Comparison of ENCODE assay signal across 16 cellular contexts in the genomic region with DNA sequence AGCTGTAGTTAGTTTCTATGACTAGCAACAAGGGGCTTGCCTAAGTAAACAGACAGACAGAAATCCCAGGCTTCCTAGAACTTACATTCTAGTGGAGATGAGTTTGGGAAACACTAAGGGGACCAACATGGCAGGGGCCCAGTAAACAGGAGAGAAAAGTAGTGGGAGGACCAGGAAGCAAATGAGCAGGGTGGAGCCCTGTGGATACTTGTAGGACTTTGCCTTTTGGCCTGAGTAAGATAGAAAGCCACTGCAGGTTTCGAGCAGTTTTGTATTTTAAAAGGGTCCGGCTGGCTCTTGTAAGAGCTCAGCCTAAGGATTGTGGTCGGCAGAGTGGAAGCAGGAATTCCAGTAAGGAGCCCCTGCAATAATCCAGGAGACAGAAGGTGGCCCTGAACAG.
"Had no signal": no experiment of that assay in that cellular context is flagged by ENCODE, and none has a peak within 500 bp of the region (broad histone marks: within the 10 kb centered on the region; RNA-seq: fewer than 3 reads in every experiment).

No MANE protein-coding gene starts in this region.

- H3K27me3 ChIP-seq: brain microvascular endothelial cell, gastroesophageal sphincter, right atrium auricular region had no signal

- H3K36me3 Mint-ChIP-seq: WTC11 had no signal

- H3K9me3 Mint-ChIP-seq: activated T-cell treated with anti-CD3 and anti-CD28 coated beads, Interleukin-2, amount 50 U/mL, for 4 hours; dendritic cell treated with granulocyte-macrophage colony-stimulating factor and Interleukin-4, amounts not matched to agents 40 ng/mL and 50 ng/mL, for 4 days; effector memory CD8-positive, alpha-beta T cell; stimulated activated effector memory CD8-positive, alpha-beta T cell treated with anti-CD3 and anti-CD28 coated beads, Interleukin-12 subunit alpha, Interleukin-12 subunit beta, amount 100 ng/mL, for 72 hours had no signal

- H3K9me3 ChIP-seq: gastroesophageal sphincter, right atrium auricular region, transverse colon had no signal

- H3K4me2 ChIP-seq: smooth muscle cell had no signal

- H3K27me3 Mint-ChIP-seq: dendritic cell treated with granulocyte-macrophage colony-stimulating factor and Interleukin-4, amounts not matched to agents 40 ng/mL and 50 ng/mL, for 4 days; effector memory CD8-positive, alpha-beta T cell had no signal

- H3K4me3 ChIP-seq: gastroesophageal sphincter, right atrium auricular region, smooth muscle cell, transverse colon had no signal

- H3K27ac Mint-ChIP-seq: dendritic cell treated with granulocyte-macrophage colony-stimulating factor and Interleukin-4, amounts not matched to agents 40 ng/mL and 50 ng/mL, for 4 days; stimulated activated effector memory CD8-positive, alpha-beta T cell treated with anti-CD3 and anti-CD28 coated beads, Interleukin-12 subunit alpha, Interleukin-12 subunit beta, amount 100 ng/mL, for 72 hours; WTC11 had no signal

- ATAC-seq: activated T-cell treated with anti-CD3 and anti-CD28 coated beads, Interleukin-2, amount 50 U/mL, for 4 hours; effector memory CD8-positive, alpha-beta T cell; gastroesophageal sphincter; stimulated activated effector memory CD8-positive, alpha-beta T cell treated with anti-CD3 and anti-CD28 coated beads, Interleukin-12 subunit alpha, Interleukin-12 subunit beta, amount 100 ng/mL, for 72 hours; WTC11 had no signal

- H3K36me3 ChIP-seq: brain microvascular endothelial cell, gastroesophageal sphincter, right atrium auricular region, transverse colon had no signal

- H3K27ac ChIP-seq: brain microvascular endothelial cell, epithelial cell of prostate, gastroesophageal sphincter, right atrium auricular region, transverse colon had no signal

- FAIRE-seq: keratinocyte had no signal

- DNase-seq: activated CD4-positive, alpha-beta T cell treated with anti-CD3 and anti-CD28 coated beads, Interleukin-2, amount 50 U/mL, for 48 hours; activated naive CD4-positive, alpha-beta T cell treated with Interleukin-2 at 50 U/mL for 16 hours; activated T-cell treated with anti-CD3 and anti-CD28 coated beads, Interleukin-2, amount 50 U/mL, for 4 hours; brain microvascular endothelial cell; cerebellar nuclear complex; effector memory CD8-positive, alpha-beta T cell; substantia nigra; transverse colon had no signal

- H3K4me1 ChIP-seq: gastroesophageal sphincter, transverse colon had no signal

- H3K4me3 Mint-ChIP-seq: activated T-cell treated with anti-CD3 and anti-CD28 coated beads, Interleukin-2, amount 50 U/mL, for 4 hours; dendritic cell treated with granulocyte-macrophage colony-stimulating factor and Interleukin-4, amounts not matched to agents 40 ng/mL and 50 ng/mL, for 4 days; stimulated activated effector memory CD8-positive, alpha-beta T cell treated with anti-CD3 and anti-CD28 coated beads, Interleukin-12 subunit alpha, Interleukin-12 subunit beta, amount 100 ng/mL, for 72 hours; WTC11 had no signal
